In the genomic region with DNA sequence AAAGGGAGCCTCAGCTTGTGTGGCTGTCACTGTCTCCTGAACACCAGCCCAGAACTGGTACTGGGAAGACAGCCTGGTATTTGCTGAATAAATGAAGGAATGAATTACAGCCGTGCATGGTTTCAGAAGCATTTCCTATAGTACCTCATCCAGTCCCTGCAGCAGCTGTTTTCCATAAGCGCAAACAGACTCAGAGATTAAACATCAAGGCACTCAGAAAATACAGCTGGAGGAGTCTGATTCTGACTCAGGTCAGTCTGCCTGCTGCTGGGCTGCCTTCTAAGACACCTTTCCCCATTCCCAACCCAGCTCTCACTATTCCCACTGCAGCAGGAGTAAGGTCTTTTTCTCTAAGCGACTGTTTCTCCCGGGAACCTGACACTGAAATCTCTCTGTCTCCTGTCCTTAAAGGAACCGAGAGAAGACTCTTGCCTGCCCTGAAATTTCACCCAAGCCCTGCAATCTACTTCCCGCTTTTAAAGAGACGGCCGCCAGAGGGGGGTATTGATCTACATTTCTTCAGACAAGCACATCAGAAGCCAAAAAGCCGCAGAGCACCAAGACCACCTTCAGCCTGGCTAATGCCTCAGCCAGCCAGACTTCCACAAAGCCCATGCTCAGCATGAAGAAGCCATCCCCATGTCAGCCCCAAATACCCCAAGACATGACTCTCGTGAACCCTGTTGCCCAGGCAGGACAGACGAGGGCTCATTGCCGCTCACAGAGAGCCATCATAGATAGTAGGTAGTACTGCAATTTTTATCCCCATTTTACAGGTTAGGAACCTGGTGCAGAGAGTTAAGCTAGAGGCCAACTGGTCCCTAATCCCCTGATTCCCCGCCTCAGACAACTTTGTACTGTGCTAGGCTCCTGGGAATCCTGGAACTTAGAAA, we compare ENCODE assay signal across 8 cellular contexts. TPM values are rescaled to one million over a fixed set of nuclear protein-coding genes. Genes with fewer than 3 reads are reported as not detected.
DNase-seq lines count a peak whose midpoint lies in the region; ATAC-seq and TF ChIP-seq lines count a peak whose summit lies in the region.

No MANE protein-coding gene starts in this region.

- H3K4me3 Mint-ChIP-seq in activated T-cell treated with anti-CD3 and anti-CD28 coated beads, Interleukin-2, amount 50 U/mL, for 24 hours: no peak overlapping the region

- TF ChIP-seq CTCF in GM12865 (IDR thresholded peaks at IDR 0.05; ENCODE audit: insufficient read depth, low read depth, low read length, missing control alignments): peak; percentile 60
- peak; percentile 79 for TF ChIP-seq CTCF in Panc1 (IDR thresholded peaks at IDR 0.05)
- TF ChIP-seq CTCF in fibroblast of mammary gland (conservative IDR thresholded peaks at IDR 0.05; ENCODE audit: control insufficient read depth, insufficient read depth, low read depth, low read length): peak; percentile 57
- peak; percentile 90 for TF ChIP-seq CTCF in neural cell (IDR thresholded peaks at IDR 0.05; ENCODE audit: poor library complexity, severe bottlenecking)

- TF ChIP-seq EP300 in neural cell (conservative IDR thresholded peaks at IDR 0.05; ENCODE audit: poor library complexity, severe bottlenecking): no peak

- peak; percentile 84 for DNase-seq in GM12865 (ENCODE audit: low read depth)
- peak; percentile 72 for DNase-seq in HT1080 (ENCODE audit: low read depth)
- peak; percentile 36 for DNase-seq in Panc1 (ENCODE audit: low read depth, low spot score)
- DNase-seq in activated T-cell treated with anti-CD3 and anti-CD28 coated beads, Interleukin-2, amount 50 U/mL, for 24 hours: peak; percentile 74
- peak; percentile 76 for DNase-seq in fibroblast of mammary gland (ENCODE audit: low read depth)
- peak; percentile 71 for DNase-seq in stimulated activated naive CD8-positive, alpha-beta T cell treated with anti-CD3 and anti-CD28 coated beads, Interleukin-15, Interleukin-2, amounts not matched to agents 100 U/mL and 50 U/mL, for 24 hours

- in situ Hi-C loops in Panc1 (cut with HindIII; ENCODE audit: low pct_unique_long_range_greater_than_20kb, low sequenced_read_pairs): no loop called here

- H3K9me3 Mint-ChIP-seq in activated T-cell treated with anti-CD3 and anti-CD28 coated beads, Interleukin-2, amount 50 U/mL, for 24 hours: no peaks in the 10 kb centered on the region

- H3K27ac ChIP-seq in Panc1 (ENCODE audit: low read length): peak overlapping the region; percentile 91
- H3K27ac ChIP-seq in neural cell (ENCODE audit: low read length): no peak overlapping the region

- H3K9ac ChIP-seq in neural cell (ENCODE audit: low read length): no peak overlapping the region

- peaks cover 1% of the 10 kb centered on the region for H3K4me1 Mint-ChIP-seq in activated T-cell treated with anti-CD3 and anti-CD28 coated beads, Interleukin-2, amount 50 U/mL, for 24 hours (ENCODE audit: low read depth)

- H3K36me3 ChIP-seq in Panc1 (ENCODE audit: control insufficient read depth, insufficient read depth, low read length): no peaks in the 10 kb centered on the region
- no peaks in the 10 kb centered on the region for H3K36me3 ChIP-seq in neural cell (ENCODE audit: insufficient read depth, low read length)

- H3K27me3 ChIP-seq in Panc1 (ENCODE audit: control insufficient read depth, insufficient read depth, low read length): no peaks in the 10 kb centered on the region
- H3K27me3 ChIP-seq in neural cell (ENCODE audit: insufficient read depth, low read depth, low read length): no peaks in the 10 kb centered on the region

- POLR2A ChIA-PET in Panc1 (lab: Charles Lee): interaction anchor here (0.6 kb wide), 2 partner anchors 42 to 993 kb away, joined by 3 to 4 read pairs; no protein-coding TSS in a partner anchor

- BruUV-seq in Panc1 (replicated peaks; lab: Mats Ljungman, UMichigan): no TSS peak

- H3K36me3 Mint-ChIP-seq in activated T-cell treated with anti-CD3 and anti-CD28 coated beads, Interleukin-2, amount 50 U/mL, for 24 hours (ENCODE audit: low read depth): no peaks in the 10 kb centered on the region

- H3K4me2 ChIP-seq in neural cell (ENCODE audit: low read length): no peak overlapping the region

- intact Hi-C loops in Panc1 (cut with micrococcal nuclease; ENCODE audit: unreplicated experiment): loop anchor here (1.0 to 2.0 kb wide), 3 partner anchors 84 to 321 kb away; no protein-coding TSS in a partner anchor

- H3K9me3 ChIP-seq in Panc1 (ENCODE audit: control insufficient read depth, insufficient read depth, low read depth, low read length) (no peaks in the 10 kb centered on the region), neural cell (ENCODE audit: low read length) (no peaks in the 10 kb centered on the region)

- CTCF ChIA-PET in Panc1 (lab: Charles Lee): interaction anchor here (0.6 to 2.0 kb wide), 7 partner anchors 83 to 165 kb away, joined by 3 to 17 read pairs (median 5); no protein-coding TSS in a partner anchor

- peak; percentile 92 for TF ChIP-seq RAD21 in neural cell (conservative IDR thresholded peaks at IDR 0.05)

- ATAC-seq in Panc1: peak; percentile 88
- ATAC-seq in stimulated activated naive CD8-positive, alpha-beta T cell treated with anti-CD3 and anti-CD28 coated beads, Interleukin-15, Interleukin-2, amounts not matched to agents 100 U/mL and 50 U/mL, for 24 hours: peak; percentile 36
- ATAC-seq in HG02588 (IDR thresholded peaks at IDR 0.05; ENCODE audit: unreplicated experiment): no peak

- H4K20me1 ChIP-seq in neural cell (ENCODE audit: insufficient read depth): no peaks in the 10 kb centered on the region

- H3K4me3 ChIP-seq in GM12865 (ENCODE audit: low read depth, low read length): no peak overlapping the region
- no peak overlapping the region for H3K4me3 ChIP-seq in Panc1 (ENCODE audit: low read depth in 2 of 2, low read length in 2 of 2)
- H3K4me3 ChIP-seq in fibroblast of mammary gland (ENCODE audit: control insufficient read depth, low read depth, low read length): no peak overlapping the region
- no peak overlapping the region for H3K4me3 ChIP-seq in neural cell (ENCODE audit: low read length)

- H2AFZ ChIP-seq in neural cell (ENCODE audit: low read depth, low read length): no peak overlapping the region

- H3K27ac Mint-ChIP-seq in activated T-cell treated with anti-CD3 and anti-CD28 coated beads, Interleukin-2, amount 50 U/mL, for 24 hours: no peak overlapping the region

- H3K27me3 Mint-ChIP-seq in activated T-cell treated with anti-CD3 and anti-CD28 coated beads, Interleukin-2, amount 50 U/mL, for 24 hours: peaks cover 7% of the 10 kb centered on the region

- H3K79me2 ChIP-seq in neural cell (replicated peaks; ENCODE audit: insufficient read depth, low read length): no peaks in the 10 kb centered on the region

- H3K9me2 ChIP-seq in neural cell (ENCODE audit: insufficient read depth, low read length): no peaks in the 10 kb centered on the region

- H3K4me1 ChIP-seq in Panc1 (ENCODE audit: control insufficient read depth, insufficient read depth, low read length): peaks cover 33% of the 10 kb centered on the region

- no peaks in the 10 kb centered on the region for H3F3A ChIP-seq in neural cell (ENCODE audit: insufficient read depth, low read length, poor library complexity, severe bottlenecking)

TF ChIP-seq in neural cell, 6 proteins besides CTCF, POLR2A, EP300 and RAD21:
- TF ChIP-seq SMC3 (conservative IDR thresholded peaks at IDR 0.05; ENCODE audit: poor library complexity): peak; percentile 94
- TF ChIP-seq, protein P1, sequence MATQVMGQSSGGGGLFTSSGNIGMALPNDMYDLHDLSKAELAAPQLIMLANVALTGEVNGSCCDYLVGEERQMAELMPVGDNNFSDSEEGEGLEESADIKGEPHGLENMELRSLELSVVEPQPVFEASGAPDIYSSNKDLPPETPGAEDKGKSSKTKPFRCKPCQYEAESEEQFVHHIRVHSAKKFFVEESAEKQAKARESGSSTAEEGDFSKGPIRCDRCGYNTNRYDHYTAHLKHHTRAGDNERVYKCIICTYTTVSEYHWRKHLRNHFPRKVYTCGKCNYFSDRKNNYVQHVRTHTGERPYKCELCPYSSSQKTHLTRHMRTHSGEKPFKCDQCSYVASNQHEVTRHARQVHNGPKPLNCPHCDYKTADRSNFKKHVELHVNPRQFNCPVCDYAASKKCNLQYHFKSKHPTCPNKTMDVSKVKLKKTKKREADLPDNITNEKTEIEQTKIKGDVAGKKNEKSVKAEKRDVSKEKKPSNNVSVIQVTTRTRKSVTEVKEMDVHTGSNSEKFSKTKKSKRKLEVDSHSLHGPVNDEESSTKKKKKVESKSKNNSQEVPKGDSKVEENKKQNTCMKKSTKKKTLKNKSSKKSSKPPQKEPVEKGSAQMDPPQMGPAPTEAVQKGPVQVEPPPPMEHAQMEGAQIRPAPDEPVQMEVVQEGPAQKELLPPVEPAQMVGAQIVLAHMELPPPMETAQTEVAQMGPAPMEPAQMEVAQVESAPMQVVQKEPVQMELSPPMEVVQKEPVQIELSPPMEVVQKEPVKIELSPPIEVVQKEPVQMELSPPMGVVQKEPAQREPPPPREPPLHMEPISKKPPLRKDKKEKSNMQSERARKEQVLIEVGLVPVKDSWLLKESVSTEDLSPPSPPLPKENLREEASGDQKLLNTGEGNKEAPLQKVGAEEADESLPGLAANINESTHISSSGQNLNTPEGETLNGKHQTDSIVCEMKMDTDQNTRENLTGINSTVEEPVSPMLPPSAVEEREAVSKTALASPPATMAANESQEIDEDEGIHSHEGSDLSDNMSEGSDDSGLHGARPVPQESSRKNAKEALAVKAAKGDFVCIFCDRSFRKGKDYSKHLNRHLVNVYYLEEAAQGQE (IDR thresholded peaks at IDR 0.05; ENCODE audit: borderline replicate concordance): no peak

RNA-seq across cellular contexts. Expression of a gene that starts 5.4 kb away (rescaled TPM):
- total RNA-seq in HT1080 (2014; rRNA removed; shearing (Covaris generic)): not detected in 2 replicates
- polyA plus RNA-seq in HT1080 (2015; cell fraction: cytosol; rRNA removed): not detected in 2 replicates
- not detected in 2 replicates for polyA plus RNA-seq in HT1080 (2015; cell fraction: nucleus; rRNA removed)
- 0.44 TPM for total RNA-seq in Panc1 (2021; ENCODE audit: unreplicated experiment)
- 0.47 TPM for polyA plus RNA-seq in Panc1 (2012; ENCODE audit: insufficient read length)
- polyA plus RNA-seq in neural cell: not detected in 2 replicates
- polyA minus RNA-seq in neural cell: not detected in 2 replicates
